13 cellular contexts compared by ENCODE assay signal in the genomic region with DNA sequence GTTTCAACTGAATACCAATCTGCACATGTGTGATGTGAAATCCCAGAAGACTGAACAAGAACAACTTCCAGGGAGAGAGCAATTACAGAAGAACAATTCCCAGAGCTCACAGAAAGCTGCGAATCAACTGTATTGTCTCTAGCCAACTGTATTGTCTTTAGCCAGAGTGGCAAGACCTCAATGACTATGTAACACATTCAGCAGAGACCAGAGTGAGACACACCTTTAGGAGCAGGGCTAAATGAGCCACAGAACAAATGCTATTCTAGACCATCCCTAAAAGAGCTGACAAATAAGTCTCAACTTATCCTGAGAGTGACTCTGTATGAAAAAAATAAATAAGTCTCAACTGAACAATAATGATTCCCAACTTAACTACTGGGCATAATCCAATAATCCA.
"Had no signal": no experiment of that assay in that cellular context is flagged by ENCODE, and none has a peak within 500 bp of the region (broad histone marks: within the 10 kb centered on the region; RNA-seq: fewer than 3 reads in every experiment).

No MANE protein-coding gene starts in this region.

- H3K36me3 ChIP-seq: brain microvascular endothelial cell, upper lobe of left lung had no signal

- DNase-seq: activated CD4-positive, alpha-beta T cell treated with anti-CD3 and anti-CD28 coated beads for 48 hours; activated CD8-positive, alpha-beta memory T cell treated with anti-CD3 and anti-CD28 coated beads for 24 hours; activated naive CD4-positive, alpha-beta T cell treated with anti-CD3 and anti-CD28 coated beads, Interleukin-2, amount 50 U/mL, for 16 hours; amniotic stem cell; brain microvascular endothelial cell; cerebellar nuclear complex; glutamatergic neuron; stimulated activated CD4-positive, alpha-beta T cell treated with anti-CD3 and anti-CD28 coated beads, Interleukin-2, amount 100 ng/mL, for 48 hours; T1000; upper lobe of left lung had no signal

- H3K4me3 Mint-ChIP-seq: nephron; stimulated activated naive CD8-positive, alpha-beta T cell treated with anti-CD3 and anti-CD28 coated beads, Interleukin-15, Interleukin-2, amounts not matched to agents 100 ng/mL and 50 ng/mL, for 24 hours had no signal

- H3K4me3 ChIP-seq: esophagus muscularis mucosa, upper lobe of left lung had no signal

- H3K9me3 ChIP-seq: esophagus muscularis mucosa, upper lobe of left lung had no signal

- H3K27me3 Mint-ChIP-seq: stimulated activated naive CD8-positive, alpha-beta T cell treated with anti-CD3 and anti-CD28 coated beads, Interleukin-15, Interleukin-2, amounts not matched to agents 100 ng/mL and 50 ng/mL, for 24 hours had no signal

- H3K27ac ChIP-seq: brain microvascular endothelial cell, esophagus muscularis mucosa, upper lobe of left lung had no signal

- H3K9me3 Mint-ChIP-seq: nephron had no signal

- H3K27me3 ChIP-seq: brain microvascular endothelial cell, esophagus muscularis mucosa, upper lobe of left lung had no signal
